ENCODE assay signal across 22 cellular contexts in genomic region chr7:11430112-11430511, GRCh38.
"Had no signal": no experiment of that assay in that cellular context is flagged by ENCODE, and none has a peak within 500 bp of the region (broad histone marks: within the 10 kb centered on the region; RNA-seq: fewer than 3 reads in every experiment).

No MANE protein-coding gene starts in this region.

- H3K27me3 ChIP-seq: body of pancreas, cardiac muscle cell, esophagus squamous epithelium, gastrocnemius medialis, pancreas, right atrium auricular region, tibial artery had no signal

- ATAC-seq: activated CD8-positive, alpha-beta T cell treated with anti-CD3 and anti-CD28 coated beads, Interleukin-2, amount 10 ng/mL, durations not matched to agents 7 days and 5 days; body of pancreas; gastrocnemius medialis; left cardiac atrium; pancreas; psoas muscle; stimulated activated naive CD8-positive, alpha-beta T cell treated with anti-CD3 and anti-CD28 coated beads, Interleukin-15, amount 100 ng/mL, for 72 hours had no signal

- H3K4me3 ChIP-seq: body of pancreas, cardiac muscle cell, esophagus squamous epithelium, gastrocnemius medialis, pancreas, psoas muscle, right atrium auricular region, tibial artery had no signal

- H3K9me3 ChIP-seq: body of pancreas, esophagus squamous epithelium, gastrocnemius medialis, pancreas, psoas muscle, right atrium auricular region, tibial artery had no signal

- DNase-seq: activated CD4-positive, alpha-beta T cell treated with anti-CD3 and anti-CD28 coated beads, Interleukin-2, amount 10 ng/mL, durations not matched to agents 7 days and 5 days; activated CD4-positive, CD25-positive, alpha-beta regulatory T cell treated with anti-CD3 and anti-CD28 coated beads, Interleukin-2, amount 50 U/mL, for 72 hours; activated CD8-positive, alpha-beta T cell treated with anti-CD3 and anti-CD28 coated beads, Interleukin-2, amount 10 ng/mL, durations not matched to agents 7 days and 5 days; activated gamma-delta T cell treated with Interleukin-2 at 50 U/mL for 16 hours; anterior cingulate cortex; body of pancreas; cortex of kidney; endodermal cell; esophagus squamous epithelium; gastrocnemius medialis; head of caudate nucleus; left cardiac atrium; pancreas; psoas muscle; stimulated activated CD4-positive, alpha-beta T cell treated with anti-CD3 and anti-CD28 coated beads, Interleukin-4, amount 100 ng/mL, for 4 hours; stimulated activated naive CD8-positive, alpha-beta T cell treated with anti-CD3 and anti-CD28 coated beads, Interleukin-15, amount 100 ng/mL, for 72 hours; tibial artery; WERI-Rb-1 had no signal

- FAIRE-seq: islet of Langerhans, pancreas, TTC549 had no signal

- H3K36me3 ChIP-seq: cardiac muscle cell, esophagus squamous epithelium, gastrocnemius medialis, pancreas, right atrium auricular region, tibial artery, WERI-Rb-1 had no signal

- H3K4me1 ChIP-seq: body of pancreas, esophagus squamous epithelium, gastrocnemius medialis, pancreas, psoas muscle, right atrium auricular region, tibial artery had no signal

- H3K27ac ChIP-seq: body of pancreas, cardiac muscle cell, esophagus squamous epithelium, gastrocnemius medialis, pancreas, psoas muscle, right atrium auricular region, tibial artery, WERI-Rb-1 had no signal
